7 cellular contexts compared by ENCODE assay signal in the genomic region with DNA sequence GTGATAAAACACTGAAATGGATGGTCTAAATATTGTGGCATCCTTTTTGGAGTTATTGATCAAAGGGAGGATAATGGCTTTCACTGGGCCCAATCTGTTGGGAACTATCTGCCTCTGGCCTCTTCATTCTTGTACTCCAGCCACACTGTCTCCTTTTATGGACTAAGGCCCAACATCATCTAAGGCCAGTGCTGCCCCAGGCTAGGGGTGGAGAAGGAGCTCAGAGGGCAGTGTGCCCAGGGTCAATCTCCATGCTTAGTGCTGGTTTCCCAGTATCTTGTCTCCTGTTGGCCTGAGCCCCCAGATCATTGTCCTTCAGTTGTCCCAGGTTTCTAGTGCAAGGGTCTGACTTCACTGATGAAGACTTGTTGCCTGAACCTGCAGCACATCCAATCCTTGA.
"Had no signal": no experiment of that assay in that cellular context is flagged by ENCODE, and none has a peak within 500 bp of the region (broad histone marks: within the 10 kb centered on the region; RNA-seq: fewer than 3 reads in every experiment).

No MANE protein-coding gene starts in this region.

- H3K9ac ChIP-seq: GM23248 had no signal

- H3K9me3 ChIP-seq: HAP-1 had no signal

- H3K4me3 ChIP-seq: GM23248, HAP-1, K562 had no signal

- H3K36me3 ChIP-seq: HAP-1 had no signal

- H3K27ac ChIP-seq: GM23248 had no signal

- H2AFZ ChIP-seq: GM23248 had no signal

- DNase-seq: GM23248, GOT3, H7, IMR-90 had no signal

- H3K4me1 ChIP-seq: HAP-1 had no signal

- ATAC-seq: HCT116, K562 had no signal
